ENCODE assay signal across 19 cellular contexts in genomic region chr13:98275711-98276171, GRCh38.
DNase-seq lines count a peak whose midpoint lies in the region; ATAC-seq, FAIRE-seq and TF ChIP-seq lines count a peak whose summit lies in the region.
"Had no signal": no experiment of that assay in that cellular context is flagged by ENCODE, and none has a peak within 500 bp of the region (broad histone marks: within the 10 kb centered on the region; RNA-seq: fewer than 3 reads in every experiment).

No MANE protein-coding gene starts in this region.

- intact Hi-C loops in kidney (cut with DNase I), result no loop called here

- H3K9ac ChIP-seq in kidney (ENCODE audit: low read length in 2 of 2), result peak overlapping the region in 1 of 2 donors; percentile 22

- DNase-seq in GM04503 (ENCODE audit: low read depth) (peak; percentile 59), SK-N-DZ (ENCODE audit: low spot score) (peak; percentile 73), kidney (no peak), retina (peak; percentile 58), omental fat pad (ENCODE audit: low spot score) (no peak), DMS114 treated with DMSO at 0.1 percent for 48 hours (lab: John Stamatoyannopoulos, UW; ENCODE audit: unreplicated experiment) (no peak)
- DNase-seq: activated CD4-positive, alpha-beta T cell treated with anti-CD3 and anti-CD28 coated beads for 4 hours; activated naive CD4-positive, alpha-beta T cell treated with anti-CD3 and anti-CD28 coated beads, Interleukin-2, amount 10 ng/mL, durations not matched to agents 7 days and 5 days; brain microvascular endothelial cell; DMS79 treated with DMSO at 0.1 percent for 48 hours; esophagus squamous epithelium; GOT3; left cardiac atrium; MM.1S; SHP77 treated with DMSO at 0.1 percent for 48 hours; T1000 had no signal

- FAIRE-seq in kidney (lab: Jason Lieb, UNC), result peak; percentile 33

- H3K4me3 ChIP-seq in kidney (ENCODE audit: low read length in 2 of 2), result no peak overlapping the region
- H3K4me3 ChIP-seq: esophagus squamous epithelium, suprapubic skin had no signal

- H3K36me3 ChIP-seq in kidney (ENCODE audit: control insufficient read depth in 1 of 2, insufficient read depth in 2 of 2, low read length in 2 of 2), result no peaks in the 10 kb centered on the region
- H3K36me3 ChIP-seq: brain microvascular endothelial cell, esophagus squamous epithelium, suprapubic skin had no signal

- ATAC-seq in HG02623 (IDR thresholded peaks at IDR 0.05; ENCODE audit: unreplicated experiment), result no peak
- no peak for ATAC-seq in omental fat pad (ENCODE audit: low FRiP score)
- ATAC-seq: left cardiac atrium had no signal

- peak overlapping the region; percentile 64 to 71 for H3K27ac ChIP-seq in kidney (ENCODE audit: low read depth in 2 of 2, low read length in 2 of 2)
- H3K27ac ChIP-seq: C4-2B, esophagus squamous epithelium, suprapubic skin had no signal

- H3K9me3 ChIP-seq in kidney (ENCODE audit: control insufficient read depth in 1 of 2, low read length in 2 of 2), result no peaks in the 10 kb centered on the region
- H3K9me3 ChIP-seq: esophagus squamous epithelium, suprapubic skin had no signal

- TF ChIP-seq CTCF in kidney (IDR thresholded peaks at IDR 0.05; ENCODE audit: borderline replicate concordance, extremely low read depth, insufficient read depth), result no peak
- no peak for TF ChIP-seq CTCF in omental fat pad (IDR thresholded peaks at IDR 0.05)

- peaks cover 19 to 69% of the 10 kb centered on the region in 2 donors for H3K4me1 ChIP-seq in kidney (ENCODE audit: control insufficient read depth in 1 of 2, insufficient read depth in 1 of 2, low read depth in 1 of 2, low read length in 2 of 2)
- H3K4me1 ChIP-seq: suprapubic skin had no signal

Comparison
In these comparisons a context has a peak if more than half of its experiments do, and no peak if none do; other contexts are left out.
1. DNase-seq: peak in GM04503 (single experiment), SK-N-DZ (single experiment) and retina (single experiment); none in kidney (single experiment), omental fat pad (single experiment) and DMS114 treated with DMSO at 0.1 percent for 48 hours (single experiment).